19 cellular contexts compared by ENCODE assay signal in the genomic region with DNA sequence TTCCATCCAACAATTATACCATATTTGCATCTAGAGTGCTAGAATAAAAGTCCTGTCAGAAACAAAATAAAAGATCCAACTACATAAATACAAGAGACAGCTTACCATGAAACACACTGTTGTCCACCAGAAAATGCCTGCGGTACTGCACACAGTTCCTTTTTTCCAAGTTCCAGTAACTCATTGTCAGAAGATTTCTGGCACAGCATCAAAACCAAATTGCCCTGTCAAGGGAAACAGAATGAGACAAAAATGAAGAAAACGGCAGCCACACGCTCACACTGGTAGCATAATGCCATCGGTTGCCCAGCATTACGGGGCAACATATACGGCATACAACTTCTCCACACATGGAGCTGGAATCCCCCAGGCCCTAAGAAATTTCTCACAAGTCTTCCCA. TPM values are rescaled to one million over a fixed set of nuclear protein-coding genes. Genes with fewer than 3 reads are reported as not detected.
DNase-seq lines count a peak whose midpoint lies in the region; ATAC-seq and TF ChIP-seq lines count a peak whose summit lies in the region.
"Had no signal": no experiment of that assay in that cellular context is flagged by ENCODE, and none has a peak within 500 bp of the region (broad histone marks: within the 10 kb centered on the region; RNA-seq: fewer than 3 reads in every experiment).

No MANE protein-coding gene starts in this region.

- H3K4me2 ChIP-seq in mammary epithelial cell (ENCODE audit: insufficient read depth, low read depth, low read length) (no peak overlapping the region), osteoblast (ENCODE audit: insufficient read depth, low read length) (no peak overlapping the region)

- BruUV-seq in mammary epithelial cell (replicated peaks; lab: Mats Ljungman, UMichigan) = no TSS peak

- ATAC-seq in right cardiac atrium = no peak
- ATAC-seq: activated T-helper 17 cell treated with anti-CD3 and anti-CD28 coated beads, Interleukin-2, amount 50 U/mL, for 72 hours; lower lobe of right lung; stimulated activated naive CD8-positive, alpha-beta T cell treated with anti-CD3 and anti-CD28 coated beads, Interleukin-15, Interleukin-2, amounts not matched to agents 100 U/mL and 50 U/mL, for 24 hours had no signal

- H3K27ac ChIP-seq in right cardiac atrium (ENCODE audit: low read length) = peak overlapping the region; percentile 44
- no peak overlapping the region for H3K27ac ChIP-seq in right atrium auricular region
- H3K27ac ChIP-seq in mammary epithelial cell (ENCODE audit: insufficient read depth, low read depth, low read length) = no peak overlapping the region
- H3K27ac ChIP-seq in osteoblast (ENCODE audit: low read depth, low read length) = no peak overlapping the region
- H3K27ac ChIP-seq: lower lobe of right lung, ovary had no signal

- no peaks in the 10 kb centered on the region for H3K4me1 ChIP-seq in right cardiac atrium (ENCODE audit: control insufficient read depth, insufficient read depth, low read length)
- no peaks in the 10 kb centered on the region for H3K4me1 ChIP-seq in right atrium auricular region
- peaks cover 22% of the 10 kb centered on the region for H3K4me1 ChIP-seq in mammary epithelial cell (ENCODE audit: insufficient read depth, low read length)
- no peaks in the 10 kb centered on the region for H3K4me1 ChIP-seq in osteoblast (ENCODE audit: insufficient read depth, low read length)

- H3K4me3 ChIP-seq in right cardiac atrium (ENCODE audit: low read length) (no peak overlapping the region), right atrium auricular region (no peak overlapping the region), mammary epithelial cell (replicated peaks in 1 of 3; ENCODE audit: insufficient read depth in 1 of 3, low read depth in 2 of 3, low read length in 3 of 3) (no peak overlapping the region), osteoblast (ENCODE audit: insufficient read depth, low read length) (no peak overlapping the region)
- H3K4me3 ChIP-seq: lower lobe of right lung, ovary had no signal

- in situ Hi-C loops in mammary epithelial cell (cut with MboI; ENCODE audit: low sequenced_read_pairs in 2 of 2) = loop anchor here (5.0 to 10.0 kb wide), 2 partner anchors 322 to 349 kb away; no protein-coding TSS in a partner anchor

- no peak overlapping the region for H3K9ac ChIP-seq in mammary epithelial cell (ENCODE audit: insufficient read depth, low read length)

- dilution Hi-C loops in mammary epithelial cell (cut with HindIII; ENCODE audit: low sequenced_read_pairs) = loop anchor here (25.0 kb wide), 1 partner anchor 317 kb away; no protein-coding TSS in a partner anchor

- peak overlapping the region; percentile 84 for H2AFZ ChIP-seq in mammary epithelial cell (ENCODE audit: low read depth, low read length)
- peak overlapping the region; percentile 42 for H2AFZ ChIP-seq in osteoblast (ENCODE audit: low read length)

- H3K9me3 ChIP-seq in right cardiac atrium (ENCODE audit: control insufficient read depth, low read length) = no peaks in the 10 kb centered on the region
- no peaks in the 10 kb centered on the region for H3K9me3 ChIP-seq in right atrium auricular region
- no peaks in the 10 kb centered on the region for H3K9me3 ChIP-seq in mammary epithelial cell (replicated peaks; ENCODE audit: insufficient read depth, low read length)
- H3K9me3 ChIP-seq in osteoblast (ENCODE audit: low read depth, low read length) = no peaks in the 10 kb centered on the region
- H3K9me3 ChIP-seq: lower lobe of right lung, ovary had no signal

- H3K36me3 ChIP-seq in right atrium auricular region (no peaks in the 10 kb centered on the region), mammary epithelial cell (ENCODE audit: insufficient read depth, low read length) (no peaks in the 10 kb centered on the region), osteoblast (ENCODE audit: insufficient read depth, low read length) (no peaks in the 10 kb centered on the region)
- H3K36me3 ChIP-seq: lower lobe of right lung, ovary had no signal

- no peaks in the 10 kb centered on the region for H3K79me2 ChIP-seq in mammary epithelial cell (ENCODE audit: insufficient read depth, low read length)
- no peaks in the 10 kb centered on the region for H3K79me2 ChIP-seq in osteoblast (ENCODE audit: insufficient read depth, low read length)

- 69% methylated on average over 6 of the region's 6 CpGs for WGBS in right cardiac atrium
- 12% methylated on average over 6 of the region's 6 CpGs for WGBS in mammary epithelial cell (ENCODE audit: low coverage, missing lambda C conversion rate)

- no peaks in the 10 kb centered on the region for H4K20me1 ChIP-seq in mammary epithelial cell (ENCODE audit: insufficient read depth, low read length)
- no peaks in the 10 kb centered on the region for H4K20me1 ChIP-seq in osteoblast (ENCODE audit: insufficient read depth, low read length)

- H3K27me3 ChIP-seq in right cardiac atrium (ENCODE audit: control insufficient read depth, insufficient read depth) = no peaks in the 10 kb centered on the region
- H3K27me3 ChIP-seq in right atrium auricular region = no peaks in the 10 kb centered on the region
- no peaks in the 10 kb centered on the region for H3K27me3 ChIP-seq in mammary epithelial cell (ENCODE audit: insufficient read depth, low read length)
- no peaks in the 10 kb centered on the region for H3K27me3 ChIP-seq in osteoblast (ENCODE audit: insufficient read depth, low read length)
- H3K27me3 ChIP-seq: ovary had no signal

- TF ChIP-seq CTCF in right atrium auricular region (IDR thresholded peaks at IDR 0.05) (no peak), mammary epithelial cell (conservative IDR thresholded peaks at IDR 0.05 in 1 of 2, IDR thresholded peaks at IDR 0.05 in 1 of 2; ENCODE audit: extremely low read depth in 1 of 2, insufficient read depth in 1 of 2, low read depth in 1 of 2, low read length in 2 of 2) (no peak), osteoblast (IDR thresholded peaks at IDR 0.05; ENCODE audit: extremely low read depth, low read depth, low read length) (no peak)

- intact Hi-C loops in right cardiac atrium (cut with DNase I) (loop anchor here in 3 of 4 donors (5.0 to 10.0 kb wide), 3 partner anchors 319 to 352 kb away; no protein-coding TSS in a partner anchor), mammary epithelial cell (cut with micrococcal nuclease) (no loop called here)

- CTCF ChIA-PET in mammary epithelial cell (lab: Charles Lee; ENCODE audit: low non-redundant PET) = no interaction called here

- no peak for DNase-seq in right cardiac atrium
- no peak for DNase-seq in right atrium auricular region (ENCODE audit: low spot score)
- no peak for DNase-seq in mammary epithelial cell
- no peak for DNase-seq in osteoblast (ENCODE audit: insufficient read length, low spot score, missing footprints)
- DNase-seq in germinal center (ENCODE audit: low spot score) = no peak
- DNase-seq in NCI-H146 treated with DMSO at 0.1 percent for 48 hours (lab: John Stamatoyannopoulos, UW; ENCODE audit: unreplicated experiment) = no peak
- DNase-seq in DMS79 (lab: John Stamatoyannopoulos, UW) = no peak
- DNase-seq in SK-N-DZ (ENCODE audit: low spot score) = no peak
- DNase-seq: activated CD4-positive, alpha-beta T cell treated with anti-CD3 and anti-CD28 coated beads, Interleukin-2, amount 10 ng/mL, durations not matched to agents 24 days and 14 days; activated naive CD8-positive, alpha-beta T cell treated with anti-CD3 and anti-CD28 coated beads for 36 hours; dermis blood vessel endothelial cell; lower lobe of right lung; NCI-H1417 treated with DMSO at 0.1 percent for 48 hours; NCI-H2171; ovary; stimulated activated CD4-positive, alpha-beta T cell treated with anti-CD3 and anti-CD28 coated beads, Interleukin-2, amount 100 ng/mL, for 48 hours; stimulated activated naive CD8-positive, alpha-beta T cell treated with anti-CD3 and anti-CD28 coated beads, Interleukin-15, Interleukin-2, amounts not matched to agents 100 U/mL and 50 U/mL, for 24 hours had no signal

RNA-seq across cellular contexts. Expression of a gene that starts 40.8 kb away (rescaled TPM):
- total RNA-seq in right cardiac atrium (1 to 10 TPM; 1.6 to 6.3 (median 3.7) TPM), right atrium auricular region (1 to 10 TPM; 1.4 to 1.5 TPM), mammary epithelial cell (1 to 10 TPM in 1 of 2 donors, under 1 TPM in 1; 0.28 to 4.3 TPM), osteoblast (under 0.01 and 0.36 TPM in 2 replicates)
- polyA plus RNA-seq in right cardiac atrium (1.1 TPM), mammary epithelial cell (0.42 TPM)
- 7.7 TPM for polyA minus RNA-seq in mammary epithelial cell
- polyA plus RNA-seq in SK-N-DZ (2014; cell fraction: cytosol; rRNA removed) = 0.57 and 0.59 TPM in 2 replicates
- polyA plus RNA-seq in SK-N-DZ (2014; cell fraction: nucleus; rRNA removed) = 0.99 and 1.1 TPM in 2 replicates
- total RNA-seq: activated CD4-positive, alpha-beta T cell treated with anti-CD3 and anti-CD28 coated beads, Interleukin-2, amount 10 ng/mL, durations not matched to agents 24 days and 14 days; dermis blood vessel endothelial cell; endothelial cell of umbilical vein had no signal
